22 cellular contexts compared by ENCODE assay signal in the genomic region with DNA sequence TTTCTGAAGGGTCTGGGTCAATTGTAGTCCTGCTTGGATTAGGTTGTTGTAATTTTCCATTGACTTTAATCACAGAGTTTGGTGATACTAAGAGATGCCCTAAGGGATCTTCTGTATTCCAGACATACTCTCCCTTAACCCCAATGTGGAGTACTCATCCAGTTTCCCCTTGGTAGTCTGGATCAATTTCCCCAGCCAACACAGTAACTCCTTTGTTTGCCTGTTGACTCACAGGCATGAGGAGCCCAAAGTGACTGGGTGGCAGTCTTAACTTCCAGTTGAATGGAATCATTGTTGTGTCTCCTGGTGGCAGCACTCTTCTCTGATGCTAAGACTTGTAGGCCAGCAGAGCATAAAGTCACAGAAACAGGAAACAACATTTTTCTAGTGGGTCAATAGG. TPM values are rescaled to one million over a fixed set of nuclear protein-coding genes. Genes with fewer than 3 reads are reported as not detected.
A peak's percentile ranks its signal among the peaks of the same experiment; 100 is the strongest.
DNase-seq lines count a peak whose midpoint lies in the region; ATAC-seq and TF ChIP-seq lines count a peak whose summit lies in the region.
"Had no signal": no experiment of that assay in that cellular context is flagged by ENCODE, and none has a peak within 500 bp of the region (broad histone marks: within the 10 kb centered on the region; RNA-seq: fewer than 3 reads in every experiment).

No MANE protein-coding gene starts in this region.

- H4K20me1 ChIP-seq in GM23248 (ENCODE audit: insufficient read depth) = no peaks in the 10 kb centered on the region
- H4K20me1 ChIP-seq in PC-3 (ENCODE audit: low read length) = no peaks in the 10 kb centered on the region

- no peak overlapping the region for H2AFZ ChIP-seq in GM23248
- no peak overlapping the region for H2AFZ ChIP-seq in PC-3 (ENCODE audit: low read length)

- H3K36me3 ChIP-seq in GM23248 (ENCODE audit: low read depth) = no peaks in the 10 kb centered on the region
- no peaks in the 10 kb centered on the region for H3K36me3 ChIP-seq in PC-3 (ENCODE audit: low read depth, low read length)
- no peaks in the 10 kb centered on the region for H3K36me3 ChIP-seq in HAP-1 (replicated peaks)
- H3K36me3 ChIP-seq: ascending aorta had no signal

- H3K4me1 ChIP-seq in GM23248 (ENCODE audit: insufficient read depth) (peaks cover 11% of the 10 kb centered on the region; the same call in 1 of the 2 replicates), PC-3 (ENCODE audit: insufficient read depth, low read length) (peaks cover 16% of the 10 kb centered on the region), HAP-1 (no peaks in the 10 kb centered on the region)
- H3K4me1 ChIP-seq: ascending aorta had no signal

- POLR2A ChIA-PET in PC-3 (lab: Charles Lee; ENCODE audit: unreplicated experiment) = no interaction called here

- no TSS peak for BruUV-seq in PC-3 (replicated peaks; lab: Mats Ljungman, UMichigan)

- no peak overlapping the region for H3K4me3 ChIP-seq in GM23248
- no peak overlapping the region for H3K4me3 ChIP-seq in PC-3 (ENCODE audit: low read length)
- H3K4me3 ChIP-seq in HAP-1 = no peak overlapping the region
- H3K4me3 ChIP-seq: ascending aorta, dorsolateral prefrontal cortex, GM12878 had no signal

- H3K9me3 ChIP-seq in GM23248 (ENCODE audit: low read depth) = no peaks in the 10 kb centered on the region
- no peaks in the 10 kb centered on the region for H3K9me3 ChIP-seq in PC-3 (ENCODE audit: low read length)
- H3K9me3 ChIP-seq in HAP-1 = no peaks in the 10 kb centered on the region
- H3K9me3 ChIP-seq: ascending aorta had no signal

- H3K4me2 ChIP-seq in GM23248 (ENCODE audit: unreplicated experiment) = no peak overlapping the region
- no peak overlapping the region for H3K4me2 ChIP-seq in PC-3 (ENCODE audit: low read length)

- no peak for TF ChIP-seq CTCF in PC-3 (conservative IDR thresholded peaks at IDR 0.05; ENCODE audit: low read depth, low read length)

- H3K79me2 ChIP-seq in GM23248 (ENCODE audit: insufficient read depth) (no peaks in the 10 kb centered on the region), PC-3 (ENCODE audit: low read length) (no peaks in the 10 kb centered on the region)

- H3F3A ChIP-seq in GM23248 (ENCODE audit: insufficient read depth) (peaks cover 12% of the 10 kb centered on the region), PC-3 (ENCODE audit: low read length, unreplicated experiment) (no peaks in the 10 kb centered on the region)

- peak; percentile 54 for DNase-seq in GM23248
- peak; percentile 75 for DNase-seq in PC-3
- peak; percentile 66 for DNase-seq in epithelial cell of prostate (ENCODE audit: low read depth, low spot score)
- peak; percentile 19 for DNase-seq in stromal cell of bone marrow (ENCODE audit: low read depth)
- DNase-seq in HAP-1 (ENCODE audit: low spot score in 2 of 2) = no peak
- no peak for DNase-seq in NCI-H2081 treated with DMSO at 0.1 percent for 48 hours (lab: John Stamatoyannopoulos, UW)
- no peak for DNase-seq in stimulated activated CD4-positive, alpha-beta T cell treated with anti-CD3 and anti-CD28 coated beads, Interleukin-4, amount 100 ng/mL, for 24 hours
- DNase-seq: activated CD4-positive, alpha-beta memory T cell treated with anti-CD3 and anti-CD28 coated beads for 36 hours; activated CD4-positive, CD25-positive, alpha-beta regulatory T cell treated with anti-CD3 and anti-CD28 coated beads, Interleukin-2, amount 50 U/mL, for 72 hours; dorsolateral prefrontal cortex; midbrain; naive thymus-derived CD8-positive, alpha-beta T cell; NCI-H2029; NCI-H748 treated with DMSO at 0.1 percent for 48 hours; occipital lobe; retina; stimulated activated CD4-positive, alpha-beta T cell treated with anti-CD3 and anti-CD28 coated beads, Interleukin-2, amount 100 ng/mL, for 24 hours; substantia nigra had no signal

- intact Hi-C loops in PC-3 (cut with micrococcal nuclease) = no loop called here

- ATAC-seq in PC-3 = peak; percentile 92
- ATAC-seq: GM12878; naive thymus-derived CD8-positive, alpha-beta T cell had no signal

- CTCF ChIA-PET in PC-3 (lab: Charles Lee) = no interaction called here

- H3K27me3 ChIP-seq in GM23248 (replicated peaks; ENCODE audit: insufficient read depth) (no peaks in the 10 kb centered on the region), PC-3 (ENCODE audit: low read length) (no peaks in the 10 kb centered on the region), HAP-1 (ENCODE audit: low read depth) (no peaks in the 10 kb centered on the region)
- H3K27me3 ChIP-seq: ascending aorta, dorsolateral prefrontal cortex had no signal

- peak overlapping the region; percentile 73 for H3K27ac ChIP-seq in GM23248
- H3K27ac ChIP-seq in PC-3 (ENCODE audit: low read length) = peak overlapping the region; percentile 85
- peak overlapping the region; percentile 56 for H3K27ac ChIP-seq in epithelial cell of prostate
- H3K27ac ChIP-seq: ascending aorta, C4-2B, dorsolateral prefrontal cortex, RWPE1 had no signal

- in situ Hi-C loops in GM23248 (cut with MboI) = no loop called here
- in situ Hi-C loops in HAP-1 (cut with MboI; ENCODE audit: low sequenced_read_pairs) = no loop called here

- peak overlapping the region; percentile 41; the same call in 1 of the 2 replicates for H3K9ac ChIP-seq in GM23248
- H3K9ac ChIP-seq in PC-3 (ENCODE audit: low read length) = peak overlapping the region; percentile 37; the same call in 1 of the 2 replicates

- no peaks in the 10 kb centered on the region for H3K9me2 ChIP-seq in GM23248 (ENCODE audit: insufficient read depth)
- no peaks in the 10 kb centered on the region for H3K9me2 ChIP-seq in PC-3 (replicated peaks; ENCODE audit: low read length)

RNA-seq across cellular contexts. Expression of a gene that starts 41.5 kb away (rescaled TPM):
- not detected in 2 replicates for total RNA-seq in GM23248 (2014; rRNA removed; shearing (Covaris generic))
- not detected in 2 replicates for polyA plus RNA-seq in GM23248 (2016; fragmentation: Nextera tagmentation; extraction: Ambion mirVana)
- not detected in 2 replicates for total RNA-seq in PC-3 (2014; rRNA removed)

Comparison
In these comparisons a context has a peak if more than half of its experiments do, and no peak if none do; other contexts are left out.
1. DNase-seq: peak in GM23248 (single experiment), PC-3 (single experiment), epithelial cell of prostate (single experiment) and stromal cell of bone marrow (single experiment); none in HAP-1 (0 of 2), NCI-H2081 treated with DMSO at 0.1 percent for 48 hours (single experiment) and stimulated activated CD4-positive, alpha-beta T cell treated with anti-CD3 and anti-CD28 coated beads, Interleukin-4, amount 100 ng/mL, for 24 hours (single experiment).
2. Peak in every context shown above with its lines, with median percentiles within 50 percentile points of each other: H3K27ac ChIP-seq.